ENCODE assay signal across 9 cellular contexts in the genomic region with DNA sequence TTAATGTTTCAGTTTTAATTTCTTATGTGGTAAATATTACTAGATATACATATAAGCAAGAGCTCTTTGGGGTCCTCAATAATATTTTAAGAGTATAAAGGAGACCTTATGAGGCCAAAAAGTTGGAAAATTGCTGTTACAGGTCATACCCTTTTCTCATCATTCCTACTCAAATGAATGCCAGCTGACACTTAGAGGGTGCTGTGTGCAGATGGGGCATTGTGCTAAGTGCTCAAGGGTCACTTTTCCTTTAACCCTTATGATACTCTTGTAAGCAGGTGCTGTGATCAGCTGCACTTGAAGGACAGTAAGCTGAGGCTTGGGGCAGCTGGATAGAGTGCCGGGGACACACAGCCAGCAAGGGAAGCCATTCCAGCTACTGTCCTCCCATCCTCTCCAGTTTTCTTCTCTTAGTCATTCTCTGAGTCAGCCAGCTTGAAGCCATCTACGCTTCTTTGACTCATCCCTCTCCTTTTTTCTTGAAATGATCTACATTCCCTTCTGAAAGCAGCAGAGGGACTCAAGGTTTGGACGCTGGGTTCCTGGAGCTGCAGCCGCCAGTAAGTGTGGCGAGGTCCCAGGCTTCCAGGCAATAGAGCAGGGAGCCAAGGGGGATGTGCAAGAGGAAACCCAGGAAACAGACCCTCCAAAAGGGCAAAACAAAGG. TPM values are rescaled to one million over a fixed set of nuclear protein-coding genes. Genes with fewer than 3 reads are reported as not detected.
A peak's percentile ranks its signal among the peaks of the same experiment; 100 is the strongest.
DNase-seq lines count a peak whose midpoint lies in the region; TF ChIP-seq lines count a peak whose summit lies in the region.
"Had no signal": no experiment of that assay in that cellular context is flagged by ENCODE, and none has a peak within 500 bp of the region (broad histone marks: within the 10 kb centered on the region; RNA-seq: fewer than 3 reads in every experiment).

No MANE protein-coding gene starts in this region.

- DNase-seq in 8988T (peak; percentile 51), EL (peak; percentile 95), SK-N-SH (no peak), fibroblast of pulmonary artery (ENCODE audit: low read depth) (peak; percentile 76), D341Med (ENCODE audit: low spot score) (no peak), COR-L47 (lab: John Stamatoyannopoulos, UW) (no peak), COLO668 (lab: John Stamatoyannopoulos, UW; ENCODE audit: unreplicated experiment) (no peak)
- DNase-seq in effector CD8-positive, alpha-beta T cell (lab: John Stamatoyannopoulos, UW): no peak
- DNase-seq: NCI-H345 had no signal

- peaks cover 0 to 9% of the 10 kb centered on the region in 2 experiments; a peak in 3 of 4 replicates for H3K4me1 ChIP-seq in SK-N-SH (ENCODE audit: control insufficient read depth in 1 of 2, insufficient read depth in 2 of 2, low read depth in 1 of 2, low read length in 1 of 2)

- no peaks in the 10 kb centered on the region for H3K79me2 ChIP-seq in SK-N-SH (ENCODE audit: insufficient read depth)

- POLR2A ChIA-PET in SK-N-SH (lab: Yijun Ruan, JAX): no interaction called here

- WGBS in SK-N-SH (ENCODE audit: low lambda C conversion rate): 3% methylated on average over 5 of the region's 5 CpGs

- peaks cover 13% of the 10 kb centered on the region for H3F3A ChIP-seq in SK-N-SH (replicated peaks; ENCODE audit: insufficient read depth)

- no peaks in the 10 kb centered on the region for H4K20me1 ChIP-seq in SK-N-SH (ENCODE audit: insufficient read depth)

- CTCF ChIA-PET in SK-N-SH (lab: Yijun Ruan, JAX): interaction anchor here (0.9 kb wide), 1 partner anchor 17 kb away, joined by 3 read pairs; no protein-coding TSS in a partner anchor

- peak; percentile 20; the same call in 1 of the 2 replicates for TF ChIP-seq RAD21 in SK-N-SH (IDR thresholded peaks at IDR 0.05; ENCODE audit: low read length)

- H3K9ac ChIP-seq in SK-N-SH: no peak overlapping the region

- H3K27me3 ChIP-seq in SK-N-SH (ENCODE audit: insufficient read depth): no peaks in the 10 kb centered on the region

- no peaks in the 10 kb centered on the region for H3K9me2 ChIP-seq in SK-N-SH

- TF ChIP-seq CTCF in SK-N-SH (IDR thresholded peaks at IDR 0.05): peak; percentile 62
- TF ChIP-seq CTCF in fibroblast of pulmonary artery (IDR thresholded peaks at IDR 0.05; ENCODE audit: low read length, missing control alignments): peak; percentile 20

- peak overlapping the region; percentile 31 for H2AFZ ChIP-seq in SK-N-SH (ENCODE audit: low read depth)

- H3K4me3 ChIP-seq in SK-N-SH (ENCODE audit: low read depth in 2 of 2, low read length in 1 of 2) (no peak overlapping the region), fibroblast of pulmonary artery (replicated peaks; ENCODE audit: low read depth, low read length) (no peak overlapping the region)

- H3K4me2 ChIP-seq in SK-N-SH: peak overlapping the region; percentile 61

- H3K36me3 ChIP-seq in SK-N-SH (replicated peaks in 1 of 2; ENCODE audit: control insufficient read depth in 1 of 2, insufficient read depth in 2 of 2, low read length in 1 of 2): no peaks in the 10 kb centered on the region

- no peaks in the 10 kb centered on the region for H3K9me3 ChIP-seq in SK-N-SH

- H3K27ac ChIP-seq in SK-N-SH (ENCODE audit: low read depth in 2 of 2, low read length in 1 of 2): peak overlapping the region; percentile 58 to 72

- TF ChIP-seq EP300 in SK-N-SH (IDR thresholded peaks at IDR 0.05; ENCODE audit: borderline replicate concordance in 1 of 2, low read depth in 1 of 2, low read length in 1 of 2): no peak; a peak in 1 of 4 replicates

TF ChIP-seq in SK-N-SH, 30 proteins besides CTCF, POLR2A, EP300 and RAD21 (continues in another document):
- TF ChIP-seq SIN3A (IDR thresholded peaks at IDR 0.05; ENCODE audit: borderline replicate concordance, low read depth, low read length) (peak; percentile 21; the same call in 1 of the 2 replicates), FOXM1 (IDR thresholded peaks at IDR 0.05; ENCODE audit: low read depth) (0 out of 2 replicates have a peak, but pooled peaks have one; percentile 28), CHD2 (IDR thresholded peaks at IDR 0.05; ENCODE audit: low read length, partially characterized antibody) (no peak), GATA2 (CRISPR knock-in tag; IDR thresholded peaks at IDR 0.05) (no peak), TCF12 (IDR thresholded peaks at IDR 0.05) (peak; percentile 77), JUND (IDR thresholded peaks at IDR 0.05) (peak; percentile 97), TEAD4 (IDR thresholded peaks at IDR 0.05; ENCODE audit: borderline replicate concordance, insufficient read depth) (peak; percentile 51; the same call in 1 of the 2 replicates), EZH2phosphoT487 (IDR thresholded peaks at IDR 0.05; ENCODE audit: borderline replicate concordance, low read depth) (no peak), SMC3 (IDR thresholded peaks at IDR 0.05; ENCODE audit: low read depth, low read length) (no peak), FOXJ3 (CRISPR knock-in tag; IDR thresholded peaks at IDR 0.05) (no peak), ELF1 (IDR thresholded peaks at IDR 0.05) (no peak), RCOR1 (IDR thresholded peaks at IDR 0.05; ENCODE audit: low read length) (no peak), TAF1 (IDR thresholded peaks at IDR 0.05; ENCODE audit: borderline replicate concordance, low read depth, low read length) (no peak), RXRA (IDR thresholded peaks at IDR 0.05; ENCODE audit: borderline replicate concordance, low read depth) (peak; percentile 47; the same call in 1 of the 2 replicates), FOSL2 (IDR thresholded peaks at IDR 0.05; ENCODE audit: borderline replicate concordance, low read depth) (peak; percentile 100), NFIC (IDR thresholded peaks at IDR 0.05; ENCODE audit: borderline replicate concordance) (peak; percentile 52; the same call in 1 of the 2 replicates), NRF1 (IDR thresholded peaks at IDR 0.05; ENCODE audit: low read depth, low read length) (no peak), YY1 (IDR thresholded peaks at IDR 0.05; ENCODE audit: low read depth) (peak; percentile 63; the same call in 1 of the 2 replicates)
- TF ChIP-seq, protein P1, sequence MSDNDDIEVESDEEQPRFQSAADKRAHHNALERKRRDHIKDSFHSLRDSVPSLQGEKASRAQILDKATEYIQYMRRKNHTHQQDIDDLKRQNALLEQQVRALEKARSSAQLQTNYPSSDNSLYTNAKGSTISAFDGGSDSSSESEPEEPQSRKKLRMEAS (IDR thresholded peaks at IDR 0.05; ENCODE audit: low read depth): peak; percentile 16; the same call in 1 of the 2 replicates
- TF ChIP-seq, protein P2, sequence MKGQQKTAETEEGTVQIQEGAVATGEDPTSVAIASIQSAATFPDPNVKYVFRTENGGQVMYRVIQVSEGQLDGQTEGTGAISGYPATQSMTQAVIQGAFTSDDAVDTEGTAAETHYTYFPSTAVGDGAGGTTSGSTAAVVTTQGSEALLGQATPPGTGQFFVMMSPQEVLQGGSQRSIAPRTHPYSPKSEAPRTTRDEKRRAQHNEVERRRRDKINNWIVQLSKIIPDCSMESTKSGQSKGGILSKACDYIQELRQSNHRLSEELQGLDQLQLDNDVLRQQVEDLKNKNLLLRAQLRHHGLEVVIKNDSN (IDR thresholded peaks at IDR 0.05; ENCODE audit: borderline replicate concordance, low read depth): no peak
- TF ChIP-seq, protein P3, sequence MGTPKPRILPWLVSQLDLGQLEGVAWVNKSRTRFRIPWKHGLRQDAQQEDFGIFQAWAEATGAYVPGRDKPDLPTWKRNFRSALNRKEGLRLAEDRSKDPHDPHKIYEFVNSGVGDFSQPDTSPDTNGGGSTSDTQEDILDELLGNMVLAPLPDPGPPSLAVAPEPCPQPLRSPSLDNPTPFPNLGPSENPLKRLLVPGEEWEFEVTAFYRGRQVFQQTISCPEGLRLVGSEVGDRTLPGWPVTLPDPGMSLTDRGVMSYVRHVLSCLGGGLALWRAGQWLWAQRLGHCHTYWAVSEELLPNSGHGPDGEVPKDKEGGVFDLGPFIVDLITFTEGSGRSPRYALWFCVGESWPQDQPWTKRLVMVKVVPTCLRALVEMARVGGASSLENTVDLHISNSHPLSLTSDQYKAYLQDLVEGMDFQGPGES (IDR thresholded peaks at IDR 0.05; ENCODE audit: low read depth, low read length): no peak
- TF ChIP-seq, protein P4, sequence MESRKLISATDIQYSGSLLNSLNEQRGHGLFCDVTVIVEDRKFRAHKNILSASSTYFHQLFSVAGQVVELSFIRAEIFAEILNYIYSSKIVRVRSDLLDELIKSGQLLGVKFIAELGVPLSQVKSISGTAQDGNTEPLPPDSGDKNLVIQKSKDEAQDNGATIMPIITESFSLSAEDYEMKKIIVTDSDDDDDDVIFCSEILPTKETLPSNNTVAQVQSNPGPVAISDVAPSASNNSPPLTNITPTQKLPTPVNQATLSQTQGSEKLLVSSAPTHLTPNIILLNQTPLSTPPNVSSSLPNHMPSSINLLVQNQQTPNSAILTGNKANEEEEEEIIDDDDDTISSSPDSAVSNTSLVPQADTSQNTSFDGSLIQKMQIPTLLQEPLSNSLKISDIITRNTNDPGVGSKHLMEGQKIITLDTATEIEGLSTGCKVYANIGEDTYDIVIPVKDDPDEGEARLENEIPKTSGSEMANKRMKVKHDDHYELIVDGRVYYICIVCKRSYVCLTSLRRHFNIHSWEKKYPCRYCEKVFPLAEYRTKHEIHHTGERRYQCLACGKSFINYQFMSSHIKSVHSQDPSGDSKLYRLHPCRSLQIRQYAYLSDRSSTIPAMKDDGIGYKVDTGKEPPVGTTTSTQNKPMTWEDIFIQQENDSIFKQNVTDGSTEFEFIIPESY (IDR thresholded peaks at IDR 0.05; ENCODE audit: borderline replicate concordance, low read depth): no peak
- TF ChIP-seq, protein P5, sequence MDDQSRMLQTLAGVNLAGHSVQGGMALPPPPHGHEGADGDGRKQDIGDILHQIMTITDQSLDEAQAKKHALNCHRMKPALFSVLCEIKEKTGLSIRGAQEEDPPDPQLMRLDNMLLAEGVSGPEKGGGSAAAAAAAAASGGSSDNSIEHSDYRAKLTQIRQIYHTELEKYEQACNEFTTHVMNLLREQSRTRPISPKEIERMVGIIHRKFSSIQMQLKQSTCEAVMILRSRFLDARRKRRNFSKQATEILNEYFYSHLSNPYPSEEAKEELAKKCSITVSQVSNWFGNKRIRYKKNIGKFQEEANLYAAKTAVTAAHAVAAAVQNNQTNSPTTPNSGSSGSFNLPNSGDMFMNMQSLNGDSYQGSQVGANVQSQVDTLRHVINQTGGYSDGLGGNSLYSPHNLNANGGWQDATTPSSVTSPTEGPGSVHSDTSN (IDR thresholded peaks at IDR 0.05): peak; percentile 65

RNA-seq across cellular contexts. Expression of a gene that starts 42.0 kb away (rescaled TPM):
- 14.5 and 19.2 TPM in 2 replicates for polyA plus RNA-seq in SK-N-SH (2012; rRNA removed)
- 13.2 and 16.7 TPM in 2 replicates for polyA plus RNA-seq in SK-N-SH (2012; cell fraction: cytosol; rRNA removed)
- 11.5 and 25.1 TPM in 2 replicates for polyA plus RNA-seq in SK-N-SH (2012; cell fraction: nucleus; rRNA removed)

Comparison
In these comparisons a context has a peak if more than half of its experiments do, and no peak if none do; other contexts are left out.
1. DNase-seq: peak in 8988T (single experiment), EL (single experiment) and fibroblast of pulmonary artery (single experiment); none in SK-N-SH (single experiment), D341Med (single experiment), COR-L47 (single experiment), effector CD8-positive, alpha-beta T cell (single experiment) and COLO668 (single experiment).